Comparison of ENCODE assay signal across 8 cellular contexts in genomic region chr3:183099838-183100204, GRCh38. TPM values are rescaled to one million over a fixed set of nuclear protein-coding genes. Genes with fewer than 3 reads are reported as not detected.
DNase-seq lines count a peak whose midpoint lies in the region; ATAC-seq and TF ChIP-seq lines count a peak whose summit lies in the region.

No MANE protein-coding gene starts in this region.

- peak overlapping the region; percentile 97 for H3K4me3 Mint-ChIP-seq in activated CD4-positive, alpha-beta T cell treated with anti-CD3 and anti-CD28 coated beads, Interleukin-2, amount 10 ng/mL, durations not matched to agents 24 days and 14 days
- peak overlapping the region; percentile 98 for H3K4me3 Mint-ChIP-seq in T-helper 17 cell

- H3K36me3 Mint-ChIP-seq in activated CD4-positive, alpha-beta T cell treated with anti-CD3 and anti-CD28 coated beads, Interleukin-2, amount 10 ng/mL, durations not matched to agents 24 days and 14 days (ENCODE audit: low read depth): peaks cover 13% of the 10 kb centered on the region
- peaks cover 3% of the 10 kb centered on the region for H3K36me3 Mint-ChIP-seq in T-helper 17 cell (ENCODE audit: low read depth)

- H3K27me3 ChIP-seq in thoracic aorta (replicated peaks; ENCODE audit: insufficient read depth): no peaks in the 10 kb centered on the region

- TF ChIP-seq CTCF in thoracic aorta (IDR thresholded peaks at IDR 0.05): no peak

- H3K27ac ChIP-seq in thoracic aorta: peak overlapping the region; percentile 85 to 91

- H3K4me1 ChIP-seq in thoracic aorta (ENCODE audit: control insufficient read depth in 1 of 2, low read depth in 2 of 2): peaks cover 15 to 27% of the 10 kb centered on the region in 2 donors

- no peak for ATAC-seq in T-helper 17 cell
- ATAC-seq in thoracic aorta (ENCODE audit: insufficient number of reproducible peaks, low FRiP score, low read depth): no peak
- no peak for ATAC-seq in GM21737 (IDR thresholded peaks at IDR 0.05; ENCODE audit: unreplicated experiment)
- no peak for ATAC-seq in GM18873 (IDR thresholded peaks at IDR 0.05; ENCODE audit: low FRiP score, unreplicated experiment)

- intact Hi-C loops in activated CD4-positive, alpha-beta T cell treated with anti-CD3 and anti-CD28 coated beads, Interleukin-2, amount 10 ng/mL, durations not matched to agents 24 days and 14 days (cut with micrococcal nuclease): loop anchor here (1.0 to 10.0 kb wide), 4 partner anchors 121 to 385 kb away; no protein-coding TSS in a partner anchor
- intact Hi-C loops in posterior vena cava (cut with DNase I): no loop called here

- no peaks in the 10 kb centered on the region for H3K9me3 Mint-ChIP-seq in activated CD4-positive, alpha-beta T cell treated with anti-CD3 and anti-CD28 coated beads, Interleukin-2, amount 10 ng/mL, durations not matched to agents 24 days and 14 days

- H3K4me3 ChIP-seq in iPS-18c (ENCODE audit: insufficient read depth, low read depth, low read length) (peak overlapping the region; percentile 21), thoracic aorta (peak overlapping the region; percentile 79)

- no peaks in the 10 kb centered on the region for H3K27me3 Mint-ChIP-seq in activated CD4-positive, alpha-beta T cell treated with anti-CD3 and anti-CD28 coated beads, Interleukin-2, amount 10 ng/mL, durations not matched to agents 24 days and 14 days
- no peaks in the 10 kb centered on the region for H3K27me3 Mint-ChIP-seq in T-helper 17 cell

- no peaks in the 10 kb centered on the region for H3K9me3 ChIP-seq in T-helper 17 cell (ENCODE audit: control insufficient read depth, low read length, poor library complexity, severe bottlenecking)
- H3K9me3 ChIP-seq in iPS-18c (ENCODE audit: control insufficient read depth, insufficient read depth, low read length): no peaks in the 10 kb centered on the region
- no peaks in the 10 kb centered on the region for H3K9me3 ChIP-seq in thoracic aorta

- DNase-seq in activated CD4-positive, alpha-beta T cell treated with anti-CD3 and anti-CD28 coated beads, Interleukin-2, amount 10 ng/mL, durations not matched to agents 24 days and 14 days: no peak
- DNase-seq in activated CD4-positive, alpha-beta T cell treated with anti-CD3 and anti-CD28 coated beads, Interleukin-2, amount 50 U/mL, for 48 hours: no peak
- DNase-seq in T-helper 17 cell (no peak), thoracic aorta (ENCODE audit: low spot score) (no peak), posterior vena cava (ENCODE audit: low spot score) (no peak)

- H3K27ac Mint-ChIP-seq in activated CD4-positive, alpha-beta T cell treated with anti-CD3 and anti-CD28 coated beads, Interleukin-2, amount 10 ng/mL, durations not matched to agents 24 days and 14 days: peak overlapping the region; percentile 97
- peak overlapping the region; percentile 99 for H3K27ac Mint-ChIP-seq in T-helper 17 cell

- peaks cover 24% of the 10 kb centered on the region for H3K4me1 Mint-ChIP-seq in activated CD4-positive, alpha-beta T cell treated with anti-CD3 and anti-CD28 coated beads, Interleukin-2, amount 10 ng/mL, durations not matched to agents 24 days and 14 days
- H3K4me1 Mint-ChIP-seq in T-helper 17 cell: peaks cover 22% of the 10 kb centered on the region

- no peaks in the 10 kb centered on the region for H3K36me3 ChIP-seq in thoracic aorta

RNA-seq across cellular contexts. Expression of gene MCCC1, which starts 0.5 kb away (rescaled TPM):
- total RNA-seq in activated CD4-positive, alpha-beta T cell treated with anti-CD3 and anti-CD28 coated beads, Interleukin-2, amount 10 ng/mL, durations not matched to agents 24 days and 14 days: 25.4 and 27.5 TPM in 2 replicates
- 10 to 100 TPM; 17.5 to 17.6 TPM for total RNA-seq in T-helper 17 cell
- total RNA-seq in thoracic aorta: 10 to 100 TPM; 23.4 to 28.5 TPM
- 10 to 100 TPM; 15.7 to 16.5 TPM for total RNA-seq in posterior vena cava
